In the genomic region with DNA sequence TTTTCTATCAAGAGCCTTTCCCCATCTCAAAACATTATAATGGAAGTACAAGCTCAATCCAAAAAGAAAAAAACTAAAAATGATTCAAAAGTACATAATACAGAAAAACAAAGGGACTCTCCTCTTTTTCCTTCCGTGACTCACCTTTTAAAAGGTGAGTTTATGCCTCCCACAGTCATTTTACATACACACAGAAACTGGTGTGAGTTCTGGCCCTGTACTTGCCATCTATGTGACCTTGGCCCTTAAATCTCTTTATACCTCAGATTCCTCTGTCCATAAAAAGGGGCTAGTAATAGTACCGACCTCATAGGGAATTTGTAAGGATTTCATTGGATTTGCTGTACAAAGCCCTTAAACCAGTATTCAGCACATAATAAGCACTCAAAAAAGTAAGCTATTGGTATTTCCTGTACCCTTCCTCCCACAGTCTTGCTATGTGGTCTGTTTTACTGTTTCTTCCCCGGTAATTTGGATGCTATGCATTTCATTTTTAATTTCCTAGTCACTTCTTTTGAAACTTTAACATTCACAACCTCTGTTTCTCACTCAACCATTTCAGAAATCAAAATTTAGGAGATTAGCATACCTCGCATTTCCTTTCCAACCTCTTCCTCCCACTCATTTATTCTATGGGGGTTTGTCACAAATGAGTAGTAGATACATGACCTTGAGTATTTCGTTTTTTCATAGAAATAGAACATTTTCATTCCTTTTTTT, we compare ENCODE assay signal across 1 cellular context.
TF ChIP-seq lines count a peak whose summit lies in the region.

No MANE protein-coding gene starts in this region.

TF ChIP-seq in SK-N-SH, 30 proteins besides CTCF, POLR2A, EP300 and RAD21 (continued from another document):
- TF ChIP-seq TEAD4 (IDR thresholded peaks at IDR 0.05; ENCODE audit: borderline replicate concordance, insufficient read depth) (no peak), EZH2phosphoT487 (IDR thresholded peaks at IDR 0.05; ENCODE audit: borderline replicate concordance, low read depth) (no peak), ELF1 (IDR thresholded peaks at IDR 0.05) (no peak), GABPA (IDR thresholded peaks at IDR 0.05; ENCODE audit: low read depth) (no peak), RFX5 (IDR thresholded peaks at IDR 0.05; ENCODE audit: low read length) (no peak), JUND (IDR thresholded peaks at IDR 0.05) (no peak), CHD2 (IDR thresholded peaks at IDR 0.05; ENCODE audit: low read length, partially characterized antibody) (no peak), RXRA (IDR thresholded peaks at IDR 0.05; ENCODE audit: borderline replicate concordance, low read depth) (no peak)
- TF ChIP-seq, protein P1, sequence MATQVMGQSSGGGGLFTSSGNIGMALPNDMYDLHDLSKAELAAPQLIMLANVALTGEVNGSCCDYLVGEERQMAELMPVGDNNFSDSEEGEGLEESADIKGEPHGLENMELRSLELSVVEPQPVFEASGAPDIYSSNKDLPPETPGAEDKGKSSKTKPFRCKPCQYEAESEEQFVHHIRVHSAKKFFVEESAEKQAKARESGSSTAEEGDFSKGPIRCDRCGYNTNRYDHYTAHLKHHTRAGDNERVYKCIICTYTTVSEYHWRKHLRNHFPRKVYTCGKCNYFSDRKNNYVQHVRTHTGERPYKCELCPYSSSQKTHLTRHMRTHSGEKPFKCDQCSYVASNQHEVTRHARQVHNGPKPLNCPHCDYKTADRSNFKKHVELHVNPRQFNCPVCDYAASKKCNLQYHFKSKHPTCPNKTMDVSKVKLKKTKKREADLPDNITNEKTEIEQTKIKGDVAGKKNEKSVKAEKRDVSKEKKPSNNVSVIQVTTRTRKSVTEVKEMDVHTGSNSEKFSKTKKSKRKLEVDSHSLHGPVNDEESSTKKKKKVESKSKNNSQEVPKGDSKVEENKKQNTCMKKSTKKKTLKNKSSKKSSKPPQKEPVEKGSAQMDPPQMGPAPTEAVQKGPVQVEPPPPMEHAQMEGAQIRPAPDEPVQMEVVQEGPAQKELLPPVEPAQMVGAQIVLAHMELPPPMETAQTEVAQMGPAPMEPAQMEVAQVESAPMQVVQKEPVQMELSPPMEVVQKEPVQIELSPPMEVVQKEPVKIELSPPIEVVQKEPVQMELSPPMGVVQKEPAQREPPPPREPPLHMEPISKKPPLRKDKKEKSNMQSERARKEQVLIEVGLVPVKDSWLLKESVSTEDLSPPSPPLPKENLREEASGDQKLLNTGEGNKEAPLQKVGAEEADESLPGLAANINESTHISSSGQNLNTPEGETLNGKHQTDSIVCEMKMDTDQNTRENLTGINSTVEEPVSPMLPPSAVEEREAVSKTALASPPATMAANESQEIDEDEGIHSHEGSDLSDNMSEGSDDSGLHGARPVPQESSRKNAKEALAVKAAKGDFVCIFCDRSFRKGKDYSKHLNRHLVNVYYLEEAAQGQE (IDR thresholded peaks at IDR 0.05; ENCODE audit: low read depth, low read length) = no peak
- TF ChIP-seq, protein P2, sequence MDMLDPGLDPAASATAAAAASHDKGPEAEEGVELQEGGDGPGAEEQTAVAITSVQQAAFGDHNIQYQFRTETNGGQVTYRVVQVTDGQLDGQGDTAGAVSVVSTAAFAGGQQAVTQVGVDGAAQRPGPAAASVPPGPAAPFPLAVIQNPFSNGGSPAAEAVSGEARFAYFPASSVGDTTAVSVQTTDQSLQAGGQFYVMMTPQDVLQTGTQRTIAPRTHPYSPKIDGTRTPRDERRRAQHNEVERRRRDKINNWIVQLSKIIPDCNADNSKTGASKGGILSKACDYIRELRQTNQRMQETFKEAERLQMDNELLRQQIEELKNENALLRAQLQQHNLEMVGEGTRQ (IDR thresholded peaks at IDR 0.05; ENCODE audit: borderline replicate concordance, low read depth, low read length) = no peak
- TF ChIP-seq, protein P3, sequence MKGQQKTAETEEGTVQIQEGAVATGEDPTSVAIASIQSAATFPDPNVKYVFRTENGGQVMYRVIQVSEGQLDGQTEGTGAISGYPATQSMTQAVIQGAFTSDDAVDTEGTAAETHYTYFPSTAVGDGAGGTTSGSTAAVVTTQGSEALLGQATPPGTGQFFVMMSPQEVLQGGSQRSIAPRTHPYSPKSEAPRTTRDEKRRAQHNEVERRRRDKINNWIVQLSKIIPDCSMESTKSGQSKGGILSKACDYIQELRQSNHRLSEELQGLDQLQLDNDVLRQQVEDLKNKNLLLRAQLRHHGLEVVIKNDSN (IDR thresholded peaks at IDR 0.05; ENCODE audit: borderline replicate concordance, low read depth) = no peak
- TF ChIP-seq, protein P4, sequence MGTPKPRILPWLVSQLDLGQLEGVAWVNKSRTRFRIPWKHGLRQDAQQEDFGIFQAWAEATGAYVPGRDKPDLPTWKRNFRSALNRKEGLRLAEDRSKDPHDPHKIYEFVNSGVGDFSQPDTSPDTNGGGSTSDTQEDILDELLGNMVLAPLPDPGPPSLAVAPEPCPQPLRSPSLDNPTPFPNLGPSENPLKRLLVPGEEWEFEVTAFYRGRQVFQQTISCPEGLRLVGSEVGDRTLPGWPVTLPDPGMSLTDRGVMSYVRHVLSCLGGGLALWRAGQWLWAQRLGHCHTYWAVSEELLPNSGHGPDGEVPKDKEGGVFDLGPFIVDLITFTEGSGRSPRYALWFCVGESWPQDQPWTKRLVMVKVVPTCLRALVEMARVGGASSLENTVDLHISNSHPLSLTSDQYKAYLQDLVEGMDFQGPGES (IDR thresholded peaks at IDR 0.05; ENCODE audit: low read depth, low read length) = no peak
- TF ChIP-seq, protein P5, sequence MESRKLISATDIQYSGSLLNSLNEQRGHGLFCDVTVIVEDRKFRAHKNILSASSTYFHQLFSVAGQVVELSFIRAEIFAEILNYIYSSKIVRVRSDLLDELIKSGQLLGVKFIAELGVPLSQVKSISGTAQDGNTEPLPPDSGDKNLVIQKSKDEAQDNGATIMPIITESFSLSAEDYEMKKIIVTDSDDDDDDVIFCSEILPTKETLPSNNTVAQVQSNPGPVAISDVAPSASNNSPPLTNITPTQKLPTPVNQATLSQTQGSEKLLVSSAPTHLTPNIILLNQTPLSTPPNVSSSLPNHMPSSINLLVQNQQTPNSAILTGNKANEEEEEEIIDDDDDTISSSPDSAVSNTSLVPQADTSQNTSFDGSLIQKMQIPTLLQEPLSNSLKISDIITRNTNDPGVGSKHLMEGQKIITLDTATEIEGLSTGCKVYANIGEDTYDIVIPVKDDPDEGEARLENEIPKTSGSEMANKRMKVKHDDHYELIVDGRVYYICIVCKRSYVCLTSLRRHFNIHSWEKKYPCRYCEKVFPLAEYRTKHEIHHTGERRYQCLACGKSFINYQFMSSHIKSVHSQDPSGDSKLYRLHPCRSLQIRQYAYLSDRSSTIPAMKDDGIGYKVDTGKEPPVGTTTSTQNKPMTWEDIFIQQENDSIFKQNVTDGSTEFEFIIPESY (IDR thresholded peaks at IDR 0.05; ENCODE audit: borderline replicate concordance, low read depth) = no peak
